9 cellular contexts compared by ENCODE assay signal in genomic region chr5:69364414-69364813, GRCh38. TPM values are rescaled to one million over a fixed set of nuclear protein-coding genes. Genes with fewer than 3 reads are reported as not detected.
DNase-seq lines count a peak whose midpoint lies in the region; ATAC-seq and TF ChIP-seq lines count a peak whose summit lies in the region.
"Had no signal": no experiment of that assay in that cellular context is flagged by ENCODE, and none has a peak within 500 bp of the region (broad histone marks: within the 10 kb centered on the region; RNA-seq: fewer than 3 reads in every experiment).

No MANE protein-coding gene starts in this region.

- intact Hi-C loops in lower lobe of right lung (cut with DNase I), result no loop called here

- H3K36me3 ChIP-seq in lower lobe of right lung, result peaks cover 49% of the 10 kb centered on the region

- in situ Hi-C loops in G401 (cut with HindIII; ENCODE audit: low sequenced_read_pairs), result no loop called here

- no peaks in the 10 kb centered on the region for H3K9me3 ChIP-seq in lower lobe of right lung

- peaks cover 15% of the 10 kb centered on the region for H3K4me1 ChIP-seq in lower lobe of right lung

- DNase-seq in 8988T, result peak; percentile 18
- DNase-seq in G401 (ENCODE audit: low spot score), result peak; percentile 12
- peak; percentile 59 for DNase-seq in NB4 (ENCODE audit: low read depth)
- peak; percentile 24 for DNase-seq in epithelial cell of esophagus (ENCODE audit: low read depth)
- no peak for DNase-seq in inferior parietal cortex (ENCODE audit: extremely low spot score)
- no peak for DNase-seq in lower lobe of right lung
- DNase-seq: activated naive CD4-positive, alpha-beta T cell treated with anti-CD3 and anti-CD28 coated beads, Interleukin-2, amount 50 U/mL, for 16 hours had no signal

- no peak for TF ChIP-seq POLR2A in NB4 (IDR thresholded peaks at IDR 0.05; ENCODE audit: extremely low read depth, insufficient read length)

- H3K27me3 ChIP-seq in lower lobe of right lung (ENCODE audit: low read depth), result no peaks in the 10 kb centered on the region

- TF ChIP-seq CTCF in NB4 (IDR thresholded peaks at IDR 0.05; ENCODE audit: low read depth, low read length), result no peak
- TF ChIP-seq CTCF in epithelial cell of esophagus (IDR thresholded peaks at IDR 0.05; ENCODE audit: insufficient read depth, low read depth, low read length, missing control alignments), result peak; percentile 42
- no peak for TF ChIP-seq CTCF in lower lobe of right lung (IDR thresholded peaks at IDR 0.05)

- ATAC-seq in lower lobe of right lung (no peak), GM21825 (IDR thresholded peaks at IDR 0.05; ENCODE audit: unreplicated experiment) (no peak), HG02798 (IDR thresholded peaks at IDR 0.05; ENCODE audit: poor library complexity, unreplicated experiment) (no peak)

- H3K27ac ChIP-seq in lower lobe of right lung, result no peak overlapping the region

- no peak overlapping the region for H3K4me3 ChIP-seq in NB4 (ENCODE audit: low read depth, low read length)
- H3K4me3 ChIP-seq in epithelial cell of esophagus (ENCODE audit: low read length), result no peak overlapping the region
- H3K4me3 ChIP-seq in lower lobe of right lung, result no peak overlapping the region

RNA-seq across cellular contexts. Expression of gene AK6, which starts 4.9 kb away (rescaled TPM):
- total RNA-seq in G401 (2014; rRNA removed; shearing (Covaris generic)), result 39.7 and 62.0 TPM in 2 replicates
- total RNA-seq in lower lobe of right lung, result 29.1 TPM

RNA-seq across cellular contexts. Expression of gene TAF9, which starts 4.9 kb away (rescaled TPM):
- 144 and 177 TPM in 2 replicates for total RNA-seq in G401 (2014; rRNA removed; shearing (Covaris generic))
- total RNA-seq in lower lobe of right lung, result 35.7 TPM

RNA-seq across cellular contexts. Expression of gene RAD17, which starts 5.2 kb away (rescaled TPM):
- total RNA-seq in G401 (2014; rRNA removed; shearing (Covaris generic)), result 17.4 and 19.3 TPM in 2 replicates
- total RNA-seq in lower lobe of right lung, result 19.5 TPM

RNA-seq across cellular contexts. Expression of gene CCDC125, which starts 31.8 kb away (rescaled TPM):
- not detected in 2 replicates for total RNA-seq in G401 (2014; rRNA removed; shearing (Covaris generic))
- 13.0 TPM for total RNA-seq in lower lobe of right lung

RNA-seq across cellular contexts. Expression of gene MARVELD2, which starts 50.5 kb away (rescaled TPM):
- total RNA-seq in G401 (2014; rRNA removed; shearing (Covaris generic)), result not detected in 2 replicates
- 26.2 TPM for total RNA-seq in lower lobe of right lung

Comparison
In these comparisons a context has a peak if more than half of its experiments do, and no peak if none do; other contexts are left out.
1. DNase-seq: peak in 8988T (single experiment), G401 (single experiment), NB4 (single experiment) and epithelial cell of esophagus (single experiment); none in inferior parietal cortex (single experiment) and lower lobe of right lung (single experiment).